In genomic region chr3:157145566-157145965, GRCh38 we compare ENCODE assay signal across 1 cellular context.
TF ChIP-seq lines count a peak whose summit lies in the region.

No MANE protein-coding gene starts in this region.

TF ChIP-seq in GM23338, 12 proteins besides CTCF, POLR2A, EP300 and RAD21:
- TF ChIP-seq, protein P1, sequence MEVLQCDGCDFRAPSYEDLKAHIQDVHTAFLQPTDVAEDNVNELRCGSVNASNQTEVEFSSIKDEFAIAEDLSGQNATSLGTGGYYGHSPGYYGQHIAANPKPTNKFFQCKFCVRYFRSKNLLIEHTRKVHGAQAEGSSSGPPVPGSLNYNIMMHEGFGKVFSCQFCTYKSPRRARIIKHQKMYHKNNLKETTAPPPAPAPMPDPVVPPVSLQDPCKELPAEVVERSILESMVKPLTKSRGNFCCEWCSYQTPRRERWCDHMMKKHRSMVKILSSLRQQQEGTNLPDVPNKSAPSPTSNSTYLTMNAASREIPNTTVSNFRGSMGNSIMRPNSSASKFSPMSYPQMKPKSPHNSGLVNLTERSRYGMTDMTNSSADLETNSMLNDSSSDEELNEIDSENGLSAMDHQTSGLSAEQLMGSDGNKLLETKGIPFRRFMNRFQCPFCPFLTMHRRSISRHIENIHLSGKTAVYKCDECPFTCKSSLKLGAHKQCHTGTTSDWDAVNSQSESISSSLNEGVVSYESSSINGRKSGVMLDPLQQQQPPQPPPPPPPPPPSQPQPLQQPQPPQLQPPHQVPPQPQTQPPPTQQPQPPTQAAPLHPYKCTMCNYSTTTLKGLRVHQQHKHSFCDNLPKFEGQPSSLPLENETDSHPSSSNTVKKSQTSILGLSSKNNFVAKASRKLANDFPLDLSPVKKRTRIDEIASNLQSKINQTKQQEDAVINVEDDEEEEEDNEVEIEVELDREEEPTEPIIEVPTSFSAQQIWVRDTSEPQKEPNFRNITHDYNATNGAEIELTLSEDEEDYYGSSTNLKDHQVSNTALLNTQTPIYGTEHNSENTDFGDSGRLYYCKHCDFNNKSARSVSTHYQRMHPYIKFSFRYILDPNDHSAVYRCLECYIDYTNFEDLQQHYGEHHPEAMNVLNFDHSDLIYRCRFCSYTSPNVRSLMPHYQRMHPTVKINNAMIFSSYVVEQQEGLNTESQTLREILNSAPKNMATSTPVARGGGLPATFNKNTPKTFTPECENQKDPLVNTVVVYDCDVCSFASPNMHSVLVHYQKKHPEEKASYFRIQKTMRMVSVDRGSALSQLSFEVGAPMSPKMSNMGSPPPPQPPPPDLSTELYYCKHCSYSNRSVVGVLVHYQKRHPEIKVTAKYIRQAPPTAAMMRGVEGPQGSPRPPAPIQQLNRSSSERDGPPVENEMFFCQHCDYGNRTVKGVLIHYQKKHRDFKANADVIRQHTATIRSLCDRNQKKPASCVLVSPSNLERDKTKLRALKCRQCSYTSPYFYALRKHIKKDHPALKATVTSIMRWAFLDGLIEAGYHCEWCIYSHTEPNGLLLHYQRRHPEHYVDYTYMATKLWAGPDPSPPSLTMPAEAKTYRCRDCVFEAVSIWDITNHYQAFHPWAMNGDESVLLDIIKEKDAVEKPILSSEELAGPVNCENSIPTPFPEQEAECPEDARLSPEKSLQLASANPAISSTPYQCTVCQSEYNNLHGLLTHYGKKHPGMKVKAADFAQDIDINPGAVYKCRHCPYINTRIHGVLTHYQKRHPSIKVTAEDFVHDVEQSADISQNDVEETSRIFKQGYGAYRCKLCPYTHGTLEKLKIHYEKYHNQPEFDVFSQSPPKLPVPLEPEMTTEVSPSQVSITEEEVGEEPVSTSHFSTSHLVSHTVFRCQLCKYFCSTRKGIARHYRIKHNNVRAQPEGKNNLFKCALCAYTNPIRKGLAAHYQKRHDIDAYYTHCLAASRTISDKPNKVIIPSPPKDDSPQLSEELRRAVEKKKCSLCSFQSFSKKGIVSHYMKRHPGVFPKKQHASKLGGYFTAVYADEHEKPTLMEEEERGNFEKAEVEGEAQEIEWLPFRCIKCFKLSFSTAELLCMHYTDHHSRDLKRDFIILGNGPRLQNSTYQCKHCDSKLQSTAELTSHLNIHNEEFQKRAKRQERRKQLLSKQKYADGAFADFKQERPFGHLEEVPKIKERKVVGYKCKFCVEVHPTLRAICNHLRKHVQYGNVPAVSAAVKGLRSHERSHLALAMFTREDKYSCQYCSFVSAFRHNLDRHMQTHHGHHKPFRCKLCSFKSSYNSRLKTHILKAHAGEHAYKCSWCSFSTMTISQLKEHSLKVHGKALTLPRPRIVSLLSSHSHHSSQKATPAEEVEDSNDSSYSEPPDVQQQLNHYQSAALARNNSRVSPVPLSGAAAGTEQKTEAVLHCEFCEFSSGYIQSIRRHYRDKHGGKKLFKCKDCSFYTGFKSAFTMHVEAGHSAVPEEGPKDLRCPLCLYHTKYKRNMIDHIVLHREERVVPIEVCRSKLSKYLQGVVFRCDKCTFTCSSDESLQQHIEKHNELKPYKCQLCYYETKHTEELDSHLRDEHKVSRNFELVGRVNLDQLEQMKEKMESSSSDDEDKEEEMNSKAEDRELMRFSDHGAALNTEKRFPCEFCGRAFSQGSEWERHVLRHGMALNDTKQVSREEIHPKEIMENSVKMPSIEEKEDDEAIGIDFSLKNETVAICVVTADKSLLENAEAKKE (CRISPR knock-in tag; IDR thresholded peaks at IDR 0.05), result no peak
- no peak for TF ChIP-seq ZNF114 (CRISPR knock-in tag; IDR thresholded peaks at IDR 0.05)
- no peak for TF ChIP-seq STAT1 (IDR thresholded peaks at IDR 0.05; ENCODE audit: unreplicated experiment)
